Comparison of ENCODE assay signal across 12 cellular contexts in the genomic region with DNA sequence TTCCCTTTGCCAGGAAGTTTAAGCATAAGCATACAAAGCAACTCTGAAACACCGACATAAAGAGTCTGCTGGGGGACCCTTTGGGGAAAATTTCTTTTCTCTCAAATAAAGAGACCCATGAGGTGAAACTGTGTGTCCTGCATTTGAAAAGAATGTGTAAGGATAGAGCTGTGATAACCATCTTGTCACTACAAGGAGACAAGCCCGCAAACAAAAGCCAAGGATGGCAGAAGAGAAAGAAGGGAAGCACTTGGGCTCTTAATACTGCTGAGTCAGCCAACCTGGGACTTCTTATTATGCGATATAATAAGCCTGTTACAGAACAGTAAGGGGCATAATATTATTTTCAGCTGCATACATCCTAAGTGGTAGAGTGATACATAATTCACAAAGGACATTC. TPM values are rescaled to one million over a fixed set of nuclear protein-coding genes. Genes with fewer than 3 reads are reported as not detected.
DNase-seq lines count a peak whose midpoint lies in the region; ATAC-seq and TF ChIP-seq lines count a peak whose summit lies in the region.
"Had no signal": no experiment of that assay in that cellular context is flagged by ENCODE, and none has a peak within 500 bp of the region (broad histone marks: within the 10 kb centered on the region; RNA-seq: fewer than 3 reads in every experiment).

No MANE protein-coding gene starts in this region.

- H3K27me3 ChIP-seq in left ventricle myocardium inferior (ENCODE audit: low read depth) (no peaks in the 10 kb centered on the region), uterus (no peaks in the 10 kb centered on the region)

- peaks cover 85% of the 10 kb centered on the region for H3K4me1 ChIP-seq in left ventricle myocardium inferior
- H3K4me1 ChIP-seq in uterus, result peaks cover 4 to 11% of the 10 kb centered on the region in 2 donors

- H3K27me3 Mint-ChIP-seq in nephron (ENCODE audit: low read depth), result no peaks in the 10 kb centered on the region

- H3K27ac ChIP-seq in left ventricle myocardium inferior (replicated peaks) (peak overlapping the region; percentile 63), VCaP (peak overlapping the region; percentile 68), uterus (peak overlapping the region; percentile 32 to 74)
- H3K27ac ChIP-seq: C4-2B, PC-9 had no signal

- no peak for ATAC-seq in left cardiac atrium

- TF ChIP-seq POLR2A in uterus (IDR thresholded peaks at IDR 0.05), result no peak

- in situ Hi-C loops in KBM-7 (cut with MboI; ENCODE audit: low pct_unique_long_range_greater_than_20kb, low sequenced_read_pairs), result no loop called here

- no peak for DNase-seq in left ventricle myocardium inferior
- no peak for DNase-seq in left cardiac atrium
- DNase-seq in uterus, result no peak
- DNase-seq in activated CD8-positive, alpha-beta memory T cell treated with anti-CD3 and anti-CD28 coated beads, Interleukin-2, amount 50 U/mL, for 4 hours, result no peak
- DNase-seq in dedifferentiated amniotic fluid mesenchymal stem cell (ENCODE audit: extremely low spot score), result no peak
- DNase-seq in KBM-7, result no peak
- DNase-seq: GDM1, NCI-H187, PC-9 had no signal

- no peaks in the 10 kb centered on the region for H3K9me3 ChIP-seq in left ventricle myocardium inferior (replicated peaks)
- no peaks in the 10 kb centered on the region for H3K9me3 ChIP-seq in uterus

- H3K36me3 ChIP-seq in left ventricle myocardium inferior (peaks cover 8% of the 10 kb centered on the region), uterus (no peaks in the 10 kb centered on the region)

- H3K27ac Mint-ChIP-seq in nephron, result peak overlapping the region in 2 of 3 experiments; percentile 22 to 27

- peaks cover 56% of the 10 kb centered on the region for H3K4me1 Mint-ChIP-seq in nephron

- no peak overlapping the region for H3K4me3 Mint-ChIP-seq in nephron

- peaks cover 26% of the 10 kb centered on the region for H3K36me3 Mint-ChIP-seq in nephron (ENCODE audit: low read depth)

- no peak for TF ChIP-seq CTCF in left ventricle myocardium inferior (IDR thresholded peaks at IDR 0.05; ENCODE audit: borderline replicate concordance)
- TF ChIP-seq CTCF in VCaP (conservative IDR thresholded peaks at IDR 0.05), result no peak
- TF ChIP-seq CTCF in nephron (IDR thresholded peaks at IDR 0.05; ENCODE audit: unreplicated experiment in 3 of 3), result no peak
- TF ChIP-seq CTCF in uterus (IDR thresholded peaks at IDR 0.05), result no peak

- intact Hi-C loops in left ventricle myocardium inferior (cut with micrococcal nuclease) (no loop called here), left cardiac atrium (cut with DNase I) (loop anchor here in 1 of 2 donors (5.0 kb wide), 1 partner anchor 52 kb away; a partner anchor contains a TSS), uterus (cut with DNase I; ENCODE audit: low total_unique reads) (no loop called here)

- no peak overlapping the region for H3K4me3 ChIP-seq in left ventricle myocardium inferior
- H3K4me3 ChIP-seq in uterus, result no peak overlapping the region
- H3K4me3 ChIP-seq: PC-9 had no signal

- no peaks in the 10 kb centered on the region for H3K9me3 Mint-ChIP-seq in nephron

RNA-seq across cellular contexts. Expression of a gene that starts 52.5 kb away (rescaled TPM):
- 50.1 TPM for total RNA-seq in left ventricle myocardium inferior
- total RNA-seq in left cardiac atrium, result 10 to 100 TPM; 36.6 to 53.6 TPM
- total RNA-seq in uterus, result 10 to 100 TPM; 15.6 to 58.8 (median 38.2) TPM
